Comparison of ENCODE assay signal across 12 cellular contexts in the genomic region with DNA sequence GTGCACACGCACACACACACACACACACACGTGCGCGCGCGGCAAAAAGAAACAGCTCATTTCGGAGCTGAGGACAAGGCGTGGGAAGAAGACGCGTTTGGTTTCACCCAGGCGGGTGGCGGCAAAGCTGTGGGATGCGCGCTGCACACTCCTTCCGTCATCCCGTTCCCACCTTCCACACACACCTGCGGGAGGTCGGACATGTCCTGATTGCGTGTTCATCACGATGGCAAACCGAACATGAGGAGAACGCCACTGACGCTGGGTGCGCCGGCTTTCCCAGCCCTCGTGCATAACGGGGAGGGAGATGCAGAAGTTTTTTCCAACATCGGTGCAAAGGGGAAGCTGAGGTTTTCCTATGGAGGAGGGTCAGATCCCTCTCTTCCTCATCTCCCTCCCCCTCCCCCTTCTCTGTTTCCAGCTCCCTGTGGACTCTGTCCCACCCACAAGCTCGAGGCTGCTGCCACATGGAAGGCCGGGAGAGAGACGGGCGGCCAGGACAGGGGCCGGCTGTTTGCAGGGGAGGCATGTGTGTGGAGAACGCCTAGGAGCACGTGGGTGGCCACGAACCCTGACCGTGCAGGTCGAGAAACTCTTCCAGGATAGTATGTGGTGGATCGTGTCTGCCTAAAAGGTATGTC. TPM values are rescaled to one million over a fixed set of nuclear protein-coding genes. Genes with fewer than 3 reads are reported as not detected.
A peak's percentile ranks its signal among the peaks of the same experiment; 100 is the strongest.
DNase-seq lines count a peak whose midpoint lies in the region; ATAC-seq, FAIRE-seq and TF ChIP-seq lines count a peak whose summit lies in the region.
"Had no signal": no experiment of that assay in that cellular context is flagged by ENCODE, and none has a peak within 500 bp of the region (broad histone marks: within the 10 kb centered on the region; RNA-seq: fewer than 3 reads in every experiment).

No MANE protein-coding gene starts in this region.

- TF ChIP-seq RAD21 in HepG2 (CRISPR knock-in tag; IDR thresholded peaks at IDR 0.05) (no peak), SK-N-SH (IDR thresholded peaks at IDR 0.05; ENCODE audit: low read length) (no peak)

- H3K4me1 Mint-ChIP-seq in activated naive CD8-positive, alpha-beta T cell (ENCODE audit: low read depth) = peaks cover 89% of the 10 kb centered on the region

- ATAC-seq in HepG2 = no peak
- ATAC-seq in GM19351 (IDR thresholded peaks at IDR 0.05; ENCODE audit: unreplicated experiment) = no peak

- FAIRE-seq in HepG2 (lab: Jason Lieb, UNC) = no peak

- H3K9me3 ChIP-seq in HepG2 (ENCODE audit: low read length) (no peaks in the 10 kb centered on the region), suprapubic skin (no peaks in the 10 kb centered on the region), SK-N-SH (no peaks in the 10 kb centered on the region)

- H3K4me3 Mint-ChIP-seq in activated naive CD8-positive, alpha-beta T cell = peak overlapping the region; percentile 8

- no peaks in the 10 kb centered on the region for H3F3A ChIP-seq in SK-N-SH (replicated peaks; ENCODE audit: insufficient read depth)

- intact Hi-C loops in HepG2 (cut with micrococcal nuclease; ENCODE audit: unreplicated experiment) = no loop called here

- 93% methylated on average over 39 of the region's 39 CpGs for WGBS in HepG2 (ENCODE audit: low lambda C conversion rate)
- 86% methylated on average over 38 of the region's 39 CpGs for WGBS in suprapubic skin
- 92% methylated on average over 39 of the region's 39 CpGs for WGBS in SK-N-SH (ENCODE audit: low lambda C conversion rate)

- no peaks in the 10 kb centered on the region for H3K27me3 Mint-ChIP-seq in activated naive CD8-positive, alpha-beta T cell

- BruUV-seq in HepG2 (replicated peaks; lab: Mats Ljungman, UMichigan) = no TSS peak

- TF ChIP-seq CTCF in HepG2 (CRISPR knock-in tag; IDR thresholded peaks at IDR 0.05) (no peak), suprapubic skin (IDR thresholded peaks at IDR 0.05) (no peak), foreskin fibroblast (IDR thresholded peaks at IDR 0.05; ENCODE audit: low read depth, low read length) (no peak), SK-N-SH (IDR thresholded peaks at IDR 0.05) (no peak)

- no peak for TF ChIP-seq POLR2A in HepG2 (IDR thresholded peaks at IDR 0.05; ENCODE audit: insufficient read depth in 1 of 2, low read depth in 2 of 2, low read length in 2 of 2)
- TF ChIP-seq POLR2A in suprapubic skin (IDR thresholded peaks at IDR 0.05) = no peak

- TF ChIP-seq EP300 in HepG2 (IDR thresholded peaks at IDR 0.05; ENCODE audit: low read depth in 2 of 2, low read length in 2 of 2) (no peak), HepG2 (CRISPR knock-in tag; IDR thresholded peaks at IDR 0.05; ENCODE audit: borderline replicate concordance) (no peak), suprapubic skin (IDR thresholded peaks at IDR 0.05) (no peak), SK-N-SH (IDR thresholded peaks at IDR 0.05; ENCODE audit: borderline replicate concordance in 1 of 2, low read depth in 1 of 2, low read length in 1 of 2) (no peak)

- H3K27me3 ChIP-seq in HepG2 (ENCODE audit: control insufficient read depth in 1 of 2, insufficient read depth in 2 of 2, low read length in 2 of 2) (no peaks in the 10 kb centered on the region), suprapubic skin (no peaks in the 10 kb centered on the region), SK-N-SH (ENCODE audit: insufficient read depth) (no peaks in the 10 kb centered on the region)

- H4K20me1 ChIP-seq in HepG2 (ENCODE audit: insufficient read depth, low read length) (no peaks in the 10 kb centered on the region), SK-N-SH (ENCODE audit: insufficient read depth) (no peaks in the 10 kb centered on the region)

- H3K79me2 ChIP-seq in HepG2 (ENCODE audit: insufficient read depth, low read length) = no peaks in the 10 kb centered on the region
- no peaks in the 10 kb centered on the region for H3K79me2 ChIP-seq in SK-N-SH (ENCODE audit: insufficient read depth)

- H3K27ac Mint-ChIP-seq in activated naive CD8-positive, alpha-beta T cell = peak overlapping the region; percentile 88

- no peaks in the 10 kb centered on the region for H3K9me2 ChIP-seq in SK-N-SH

- DNase-seq in activated T-cell treated with anti-CD3 and anti-CD28 coated beads, Interleukin-2, amount 50 U/mL, for 1 hour = peak; percentile 19
- no peak for DNase-seq in activated T-cell treated with anti-CD3 and anti-CD28 coated beads for 4 hours
- no peak for DNase-seq in HepG2 (ENCODE audit: low spot score)
- peak in 1 of 2 donors; percentile 64 for DNase-seq in suprapubic skin (ENCODE audit: low spot score in 2 of 2)
- no peak for DNase-seq in foreskin fibroblast
- no peak for DNase-seq in SK-N-SH
- DNase-seq: activated CD4-positive, alpha-beta T cell treated with anti-CD3 and anti-CD28 coated beads for 1 hour; NCI-H1930; PC-9 had no signal

- CTCF ChIA-PET in HepG2 (lab: Yijun Ruan, JAX; ENCODE audit: low intra/inter-chr PET ratio, low total read pairs) (no interaction called here), SK-N-SH (lab: Yijun Ruan, JAX) (interaction anchor here (0.7 kb wide), 1 partner anchor 23 kb away, joined by 3 read pairs; no protein-coding TSS in a partner anchor)

- H2AFZ ChIP-seq in HepG2 (ENCODE audit: low read length) (no peak overlapping the region), SK-N-SH (ENCODE audit: low read depth) (no peak overlapping the region)
- H2AFZ ChIP-seq: PC-9 had no signal

- H3K4me1 ChIP-seq in HepG2 (ENCODE audit: insufficient read depth, low read length) (peaks cover 52% of the 10 kb centered on the region), suprapubic skin (peaks cover 87% of the 10 kb centered on the region), SK-N-SH (ENCODE audit: control insufficient read depth in 1 of 2, insufficient read depth in 2 of 2, low read depth in 1 of 2, low read length in 1 of 2) (peaks cover 0 to 16% of the 10 kb centered on the region in 2 experiments; a peak in 2 of 4 replicates)

- no peaks in the 10 kb centered on the region for H3K9me3 Mint-ChIP-seq in activated naive CD8-positive, alpha-beta T cell (ENCODE audit: low read depth)

- in situ Hi-C loops in HepG2 (cut with HindIII; ENCODE audit: extremely low pct_ligation_motif_present, low pct_unique_long_range_greater_than_20kb) = no loop called here

- no peak overlapping the region for H3K27ac ChIP-seq in HepG2 (ENCODE audit: extremely low read length, insufficient read depth, low read length)
- H3K27ac ChIP-seq in suprapubic skin = peak overlapping the region; percentile 51
- no peak overlapping the region for H3K27ac ChIP-seq in SK-N-SH (ENCODE audit: low read depth in 2 of 2, low read length in 1 of 2)
- H3K27ac ChIP-seq: PC-9 had no signal

- H3K4me3 ChIP-seq in HepG2 (replicated peaks in 1 of 3; ENCODE audit: insufficient read depth in 1 of 3, low read depth in 2 of 3, low read length in 3 of 3) (no peak overlapping the region), suprapubic skin (no peak overlapping the region), foreskin fibroblast (ENCODE audit: low read depth in 1 of 2, low read length in 2 of 2) (no peak overlapping the region), SK-N-SH (ENCODE audit: low read depth in 2 of 2, low read length in 1 of 2) (no peak overlapping the region)
- H3K4me3 ChIP-seq: PC-9, smooth muscle cell had no signal

- H3K9ac ChIP-seq in HepG2 (ENCODE audit: insufficient read depth, low read depth, low read length) = no peak overlapping the region
- no peak overlapping the region for H3K9ac ChIP-seq in SK-N-SH

- POLR2A ChIA-PET in HepG2 (lab: Yijun Ruan, JAX) = no interaction called here
- POLR2A ChIA-PET in SK-N-SH (lab: Yijun Ruan, JAX) = no interaction called here

- H3K36me3 Mint-ChIP-seq in activated naive CD8-positive, alpha-beta T cell = peaks cover 15% of the 10 kb centered on the region

- H3K36me3 ChIP-seq in HepG2 (replicated peaks in 1 of 2; ENCODE audit: control insufficient read depth in 1 of 2, insufficient read depth in 2 of 2, low read length in 2 of 2) (no peaks in the 10 kb centered on the region), suprapubic skin (no peaks in the 10 kb centered on the region), SK-N-SH (replicated peaks in 1 of 2; ENCODE audit: control insufficient read depth in 1 of 2, insufficient read depth in 2 of 2, low read length in 1 of 2) (no peaks in the 10 kb centered on the region)

- H3K4me2 ChIP-seq in HepG2 (ENCODE audit: low read depth, low read length) (no peak overlapping the region), SK-N-SH (no peak overlapping the region)
- H3K4me2 ChIP-seq: PC-9, smooth muscle cell had no signal

TF ChIP-seq in HepG2, 621 proteins besides CTCF, POLR2A, EP300 and RAD21 (continues in another document):
- no peak for TF ChIP-seq SETDB1 (CRISPR knock-in tag; IDR thresholded peaks at IDR 0.05; ENCODE audit: borderline replicate concordance)

TF ChIP-seq in SK-N-SH, 30 proteins besides CTCF, POLR2A, EP300 and RAD21 (continues in another document):
- TF ChIP-seq NRF1 (IDR thresholded peaks at IDR 0.05; ENCODE audit: low read depth, low read length) (no peak), EZH2phosphoT487 (IDR thresholded peaks at IDR 0.05; ENCODE audit: borderline replicate concordance, low read depth) (no peak)

RNA-seq across cellular contexts. Expression of a gene that starts 20.3 kb away (rescaled TPM):
- total RNA-seq in HepG2 (2016; rRNA removed; fragmentation: Illumina TruSeq; extraction: Trizol) (5.0 TPM in 2 replicates), suprapubic skin (100 to 1,000 TPM in 1 of 4 donors, 10 to 100 TPM in 3; 37.0 to 100 (median 69.3) TPM)
- total RNA-seq in HepG2 (2016; cell fraction: cytosol; rRNA removed; fragmentation: Illumina TruSeq; extraction: Trizol; ENCODE audit: low read depth) = 1.4 and 1.7 TPM in 2 replicates
- total RNA-seq in HepG2 (2016; cell fraction: insoluble cytoplasmic fraction; rRNA removed; fragmentation: Illumina TruSeq; extraction: Trizol) = 4.7 TPM in 2 replicates
- total RNA-seq in HepG2 (2016; cell fraction: membrane; rRNA removed; fragmentation: Illumina TruSeq; extraction: Trizol) = 1.8 and 2.3 TPM in 2 replicates
- 5.1 and 6.2 TPM in 2 replicates for total RNA-seq in HepG2 (2016; cell fraction: nucleus; rRNA removed; fragmentation: Illumina TruSeq; extraction: Trizol)
- polyA plus RNA-seq in HepG2 (2011; rRNA removed) (8.5 and 10.9 TPM in 2 replicates), SK-N-SH (2012; rRNA removed) (1.4 and 1.6 TPM in 2 replicates)
- polyA plus RNA-seq in HepG2 (2011; cell fraction: cytosol; rRNA removed) = 5.1 and 8.0 TPM in 2 replicates
- polyA plus RNA-seq in HepG2 (2011; cell fraction: nucleus; rRNA removed) = 14.4 and 16.4 TPM in 2 replicates
- polyA plus RNA-seq in HepG2 (2012) = 10.8 and 11.5 TPM in 2 replicates
- 0.49 and 0.51 TPM in 2 replicates for polyA plus RNA-seq in HepG2 (2016; cell fraction: cytosol; fragmentation: Illumina TruSeq; extraction: Trizol; ENCODE audit: low read depth)
- 4.2 and 4.7 TPM in 2 replicates for polyA plus RNA-seq in HepG2 (2016; cell fraction: insoluble cytoplasmic fraction; fragmentation: Illumina TruSeq; extraction: Trizol; ENCODE audit: low read depth)
- 1.0 and 1.1 TPM in 2 replicates for polyA plus RNA-seq in HepG2 (2016; cell fraction: membrane; fragmentation: Illumina TruSeq; extraction: Trizol; ENCODE audit: low read depth)
- 4.4 and 5.6 TPM in 2 replicates for polyA plus RNA-seq in HepG2 (2016; cell fraction: nucleus; fragmentation: Illumina TruSeq; extraction: Trizol; ENCODE audit: insufficient read depth, low read depth)
- polyA minus RNA-seq in HepG2 (2011; rRNA and poly(A)+ RNA removed; ENCODE audit: low replicate concordance) = 10.6 and 20.4 TPM in 2 replicates
- polyA minus RNA-seq in HepG2 (2011; cell fraction: cytosol; rRNA and poly(A)+ RNA removed) = 7.3 and 8.8 TPM in 2 replicates
- polyA minus RNA-seq in HepG2 (2011; cell fraction: nucleus; rRNA and poly(A)+ RNA removed) = 19.0 and 19.6 TPM in 2 replicates
- polyA plus RNA-seq in SK-N-SH (2012; cell fraction: cytosol; rRNA removed) = 1.3 TPM in 2 replicates
- polyA plus RNA-seq in SK-N-SH (2012; cell fraction: nucleus; rRNA removed) = 2.6 TPM in 2 replicates

Comparison
In these comparisons a context has a peak if more than half of its experiments do, and no peak if none do; other contexts are left out.
1. RNA of a gene that starts 20.3 kb away (total RNA-seq): 37.0 to 100 TPM in suprapubic skin; 1.4 to 6.2 TPM in HepG2; every median in the first group is over 4 times any median in the second.